Comparison of ENCODE assay signal across 8 cellular contexts in genomic region chr3:158801696-158802398, GRCh38. TPM values are rescaled to one million over a fixed set of nuclear protein-coding genes. Genes with fewer than 3 reads are reported as not detected.
DNase-seq lines count a peak whose midpoint lies in the region; ATAC-seq, FAIRE-seq and TF ChIP-seq lines count a peak whose summit lies in the region.

Gene MFSD1, plus strand, starts transcription at chr3:158802054. Its CDS starts 99 bp downstream, at chr3:158802153.

- no peaks in the 10 kb centered on the region for H3K27me3 ChIP-seq in AG04450 (ENCODE audit: control insufficient read depth, insufficient read depth, low read length)
- H3K27me3 ChIP-seq in mammary epithelial cell (ENCODE audit: insufficient read depth, low read length) = no peaks in the 10 kb centered on the region
- no peaks in the 10 kb centered on the region for H3K27me3 ChIP-seq in small intestine (ENCODE audit: control insufficient read depth in 2 of 2, insufficient read depth in 2 of 2, low read length in 2 of 2)

- POLR2A ChIA-PET in AG04450 (lab: Yijun Ruan, JAX) = interaction anchor here (0.8 to 1.4 kb wide), 3 partner anchors 12 to 458 kb away, joined by 3 to 15 read pairs (median 3); partner anchors contain the start of gene GFM1

- no TSS peak for BruUV-seq in mammary epithelial cell (replicated peaks; lab: Mats Ljungman, UMichigan)

- H4K20me1 ChIP-seq in mammary epithelial cell (ENCODE audit: insufficient read depth, low read length) = no peaks in the 10 kb centered on the region

- H3K4me1 ChIP-seq in mammary epithelial cell (ENCODE audit: insufficient read depth, low read length) (peaks cover 18% of the 10 kb centered on the region), small intestine (ENCODE audit: control insufficient read depth in 2 of 2, insufficient read depth in 1 of 2, low read depth in 1 of 2, low read length in 1 of 2) (peaks cover 0 to 10% of the 10 kb centered on the region in 2 donors)

- intact Hi-C loops in mammary epithelial cell (cut with micrococcal nuclease) = no loop called here

- H3K4me3 ChIP-seq in AG04450 (ENCODE audit: low read depth, low read length) = peak within 1 kb of the TSS; percentile 79
- H3K4me3 ChIP-seq in WI38 (ENCODE audit: low read depth, low read length) = peak within 1 kb of the TSS; percentile 84
- H3K4me3 ChIP-seq in mammary epithelial cell (replicated peaks in 1 of 3; ENCODE audit: insufficient read depth in 1 of 3, low read depth in 2 of 3, low read length in 3 of 3) = peak within 1 kb of the TSS; percentile 80 to 85 (median 81)
- H3K4me3 ChIP-seq in small intestine (ENCODE audit: low read depth in 1 of 2, low read length in 2 of 2) = peak within 1 kb of the TSS; percentile 68 to 72

- peak within 1 kb of the TSS; percentile 92 for H3K4me2 ChIP-seq in mammary epithelial cell (ENCODE audit: insufficient read depth, low read depth, low read length)

- CTCF ChIA-PET in AG04450 (lab: Charles Lee) (interaction anchor here (1.2 to 4.9 kb wide), 9 partner anchors 10 to 459 kb away, joined by 3 to 33 read pairs (median 14); partner anchors contain the start of gene GFM1), mammary epithelial cell (lab: Charles Lee; ENCODE audit: low non-redundant PET) (interaction anchor here (0.7 kb wide), 1 partner anchor 695 kb away, joined by 3 read pairs; no protein-coding TSS in a partner anchor)

- H3K9ac ChIP-seq in mammary epithelial cell (ENCODE audit: insufficient read depth, low read length) = peak within 1 kb of the TSS; percentile 80

- ATAC-seq in GM18909 (IDR thresholded peaks at IDR 0.05; ENCODE audit: poor library complexity, unreplicated experiment) (peak; percentile 99), HG03159 (IDR thresholded peaks at IDR 0.05; ENCODE audit: unreplicated experiment) (peak; percentile 98)

- peak within 1 kb of the TSS; percentile 74 for H3K27ac ChIP-seq in AG04450 (ENCODE audit: low read depth, low read length)
- H3K27ac ChIP-seq in mammary epithelial cell (ENCODE audit: insufficient read depth, low read depth, low read length) = peak within 1 kb of the TSS; percentile 63
- peak within 1 kb of the TSS; percentile 2 to 89 for H3K27ac ChIP-seq in small intestine (ENCODE audit: low read depth in 1 of 2, low read length in 1 of 2)

- peaks cover 13% of the 10 kb centered on the region for H3K79me2 ChIP-seq in mammary epithelial cell (ENCODE audit: insufficient read depth, low read length)

- whole genome bisulfite sequencing in mammary epithelial cell (ENCODE audit: low coverage, missing lambda C conversion rate) = 2% methylated on average over 24 of the region's 60 CpGs
- WGBS in small intestine, 3 donors = 0 to 1% (median 1%) methylated on average over 56 to 60 of the region's 60 CpGs

- dilution Hi-C loops in mammary epithelial cell (cut with HindIII; ENCODE audit: low sequenced_read_pairs) = no loop called here

- no peak for TF ChIP-seq CTCF in AG04450 (IDR thresholded peaks at IDR 0.05; ENCODE audit: low read depth, low read length)
- TF ChIP-seq CTCF in WI38 (IDR thresholded peaks at IDR 0.05; ENCODE audit: low read depth, low read length) = no peak
- no peak for TF ChIP-seq CTCF in mammary epithelial cell (conservative IDR thresholded peaks at IDR 0.05 in 1 of 2, IDR thresholded peaks at IDR 0.05 in 1 of 2; ENCODE audit: extremely low read depth in 1 of 2, insufficient read depth in 1 of 2, low read depth in 1 of 2, low read length in 2 of 2)

- peak; percentile 67 for DNase-seq in AG04450 (ENCODE audit: low read depth, low spot score)
- peak; percentile 55 for DNase-seq in NCI-H2227 treated with DMSO at 0.1 percent for 48 hours (lab: John Stamatoyannopoulos, UW)
- DNase-seq in mammary epithelial cell = peak; percentile 89
- DNase-seq in iPS-NIHi11 (ENCODE audit: low spot score) = peak; percentile 96
- DNase-seq in small intestine = peak; percentile 94

- H3K9me3 ChIP-seq in AG04450 (ENCODE audit: control insufficient read depth, insufficient read depth, low read length) (no peaks in the 10 kb centered on the region), mammary epithelial cell (replicated peaks; ENCODE audit: insufficient read depth, low read length) (no peaks in the 10 kb centered on the region), small intestine (ENCODE audit: control insufficient read depth, low read depth) (no peaks in the 10 kb centered on the region)

- FAIRE-seq in small intestine (lab: Jason Lieb, UNC) = no peak

- peak within 1 kb of the TSS; percentile 98 for H2AFZ ChIP-seq in mammary epithelial cell (ENCODE audit: low read depth, low read length)

- in situ Hi-C loops in mammary epithelial cell (cut with MboI; ENCODE audit: low sequenced_read_pairs in 2 of 2) = no loop called here

- H3K36me3 ChIP-seq in mammary epithelial cell (ENCODE audit: insufficient read depth, low read length) = no peaks in the 10 kb centered on the region
- peaks cover 0 to 2% of the 10 kb centered on the region in 2 donors for H3K36me3 ChIP-seq in small intestine (ENCODE audit: control insufficient read depth in 2 of 2, insufficient read depth in 2 of 2, low read length in 2 of 2)

RNA-seq across cellular contexts. Expression of gene MFSD1, which starts in this region (rescaled TPM):
- polyA plus RNA-seq in AG04450 (2011; rRNA removed) (69.6 and 89.9 TPM in 2 replicates), mammary epithelial cell (27.7 TPM), small intestine (10 to 100 TPM; 18.6 to 44.6 (median 21.6) TPM)
- polyA minus RNA-seq in AG04450 (2011; rRNA and poly(A)+ RNA removed) = 34.7 and 44.4 TPM in 2 replicates
- total RNA-seq in mammary epithelial cell = 10 to 100 TPM; 35.3 to 92.5 TPM
- polyA minus RNA-seq in mammary epithelial cell = 23.1 TPM

Comparison
In these comparisons a context has a peak if more than half of its experiments do, and no peak if none do; other contexts are left out.
1. Peak in every context shown above with its lines: DNase-seq, ATAC-seq, H3K4me3 ChIP-seq and H3K27ac ChIP-seq.